6 cellular contexts compared by ENCODE assay signal in the genomic region with DNA sequence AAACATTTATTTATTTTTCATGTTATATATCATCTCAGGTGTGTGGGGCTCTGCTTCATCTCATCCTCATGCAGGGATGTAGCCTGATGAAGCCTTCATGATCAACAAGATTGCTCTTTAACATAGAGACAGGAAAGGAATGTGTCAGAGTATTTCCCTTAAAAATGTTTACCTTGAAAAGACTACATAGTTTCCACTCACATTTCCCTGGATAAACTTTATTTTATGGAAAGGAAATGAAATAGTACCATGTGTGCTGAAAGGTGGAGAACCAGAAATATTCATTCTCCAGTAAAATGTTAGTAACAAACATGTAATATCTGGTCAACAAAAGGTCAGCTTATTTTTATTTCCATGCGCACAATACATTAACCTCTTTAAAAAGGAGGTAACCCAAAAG.
"Had no signal": no experiment of that assay in that cellular context is flagged by ENCODE, and none has a peak within 500 bp of the region (broad histone marks: within the 10 kb centered on the region; RNA-seq: fewer than 3 reads in every experiment).

No MANE protein-coding gene starts in this region.

- H3K36me3 Mint-ChIP-seq: IgD-negative memory B cell had no signal

- H3K27me3 Mint-ChIP-seq: IgD-negative memory B cell had no signal

- DNase-seq: IMR-90 had no signal

- H3K4me3 ChIP-seq: K562 had no signal

- H3K4me1 Mint-ChIP-seq: IgD-negative memory B cell had no signal

- FAIRE-seq: HepG2, HTR-8/SVneo, K562 had no signal

- H3K27ac ChIP-seq: HL-60 had no signal

- H3K4me3 Mint-ChIP-seq: IgD-negative memory B cell had no signal

- H3K27ac Mint-ChIP-seq: IgD-negative memory B cell had no signal
